Comparison of ENCODE assay signal across 1 cellular context in the genomic region with DNA sequence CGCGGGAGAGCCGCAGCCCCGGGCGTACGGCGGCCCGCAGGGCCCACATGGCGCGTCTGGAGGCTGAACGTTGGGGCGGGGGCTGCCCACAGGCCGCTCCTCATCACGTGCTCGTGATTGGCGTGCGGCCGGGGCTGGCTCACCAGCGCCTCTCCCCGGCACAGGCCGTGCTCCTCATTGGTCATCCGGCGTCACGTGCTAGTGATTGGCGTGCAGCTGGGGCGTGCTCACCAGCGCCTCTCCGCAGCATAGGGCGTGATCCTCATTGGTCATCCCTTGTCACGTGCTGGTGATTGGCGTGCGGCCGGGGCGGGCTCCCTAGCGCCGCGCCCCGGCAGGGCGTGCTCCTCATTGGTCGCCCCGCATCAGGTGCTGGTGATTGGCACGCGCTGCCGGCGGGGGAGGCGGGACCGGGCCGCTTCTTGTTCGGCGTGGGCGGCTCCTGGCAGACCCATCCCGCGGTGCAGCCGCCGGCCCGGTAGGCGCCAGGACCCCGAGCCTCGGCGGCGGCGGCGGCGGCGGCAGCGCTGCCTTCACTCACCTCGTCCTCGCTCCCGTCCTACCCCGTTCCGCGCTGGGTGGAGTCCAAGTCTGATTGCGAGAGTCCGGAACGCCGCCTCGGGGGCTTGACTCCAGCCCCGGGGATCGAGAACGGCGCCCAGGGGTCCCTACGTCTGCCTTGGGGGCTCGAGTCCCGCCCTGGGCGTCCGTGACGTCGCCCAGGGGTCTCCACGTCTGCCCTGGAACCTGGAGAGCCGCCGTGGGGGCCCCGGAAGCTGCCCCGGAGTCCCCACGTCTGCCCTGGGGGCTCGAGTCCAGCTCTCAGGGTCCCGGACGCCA.
TF ChIP-seq lines count a peak whose summit lies in the region.

A gene with protein sequence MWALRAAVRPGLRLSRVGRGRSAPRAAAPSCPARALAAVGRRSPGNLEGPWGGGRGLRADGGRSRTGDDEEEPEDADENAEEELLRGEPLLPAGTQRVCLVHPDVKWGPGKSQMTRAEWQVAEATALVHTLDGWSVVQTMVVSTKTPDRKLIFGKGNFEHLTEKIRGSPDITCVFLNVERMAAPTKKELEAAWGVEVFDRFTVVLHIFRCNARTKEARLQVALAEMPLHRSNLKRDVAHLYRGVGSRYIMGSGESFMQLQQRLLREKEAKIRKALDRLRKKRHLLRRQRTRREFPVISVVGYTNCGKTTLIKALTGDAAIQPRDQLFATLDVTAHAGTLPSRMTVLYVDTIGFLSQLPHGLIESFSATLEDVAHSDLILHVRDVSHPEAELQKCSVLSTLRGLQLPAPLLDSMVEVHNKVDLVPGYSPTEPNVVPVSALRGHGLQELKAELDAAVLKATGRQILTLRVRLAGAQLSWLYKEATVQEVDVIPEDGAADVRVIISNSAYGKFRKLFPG (minus strand): TSS at position 58 of the 840 bp plus-strand sequence. CDS start 9 bp downstream, at position 49.

TF ChIP-seq in H1, 55 proteins besides CTCF, POLR2A, EP300 and RAD21 (continued from another document):
- TF ChIP-seq CREB1 (IDR thresholded peaks at IDR 0.05) (peak; percentile 59; the same call in 1 of the 2 replicates), SP4 (IDR thresholded peaks at IDR 0.05; ENCODE audit: low read length) (peak; percentile 98), POLR2AphosphoS5 (IDR thresholded peaks at IDR 0.05; ENCODE audit: low read depth, low read length) (peak; percentile 80; the same call in 1 of the 2 replicates), NRF1 (IDR thresholded peaks at IDR 0.05; ENCODE audit: low read depth, low read length) (0 out of 2 replicates have a peak, but pooled peaks have one; percentile 19), CHD2 (IDR thresholded peaks at IDR 0.05; ENCODE audit: low read length) (peak; percentile 92), SUZ12 (IDR thresholded peaks at IDR 0.05; ENCODE audit: low read length) (no peak), CBX5 (IDR thresholded peaks at IDR 0.05; ENCODE audit: low read depth, low read length) (no peak), PHF8 (conservative IDR thresholded peaks at IDR 0.05; ENCODE audit: low read depth, low read length) (peak; percentile 52), ASH2L (IDR thresholded peaks at IDR 0.05; ENCODE audit: low read length) (peak; percentile 19), EZH2 (IDR thresholded peaks at IDR 0.05; ENCODE audit: low read depth, low read length, severe bottlenecking) (no peak), KDM1A (IDR thresholded peaks at IDR 0.05; ENCODE audit: borderline replicate concordance, low read length) (no peak), EGR1 (IDR thresholded peaks at IDR 0.05; ENCODE audit: borderline replicate concordance, low read depth, low read length) (peak; percentile 96), SP2 (IDR thresholded peaks at IDR 0.05; ENCODE audit: low read length) (peak; percentile 56; the same call in 1 of the 2 replicates), KDM4A (IDR thresholded peaks at IDR 0.05; ENCODE audit: low read depth, low read length, severe bottlenecking) (peak; percentile 38), TCF12 (IDR thresholded peaks at IDR 0.05; ENCODE audit: low read depth, low read length) (0 out of 2 replicates have a peak, but pooled peaks have one; percentile 20), NANOG (IDR thresholded peaks at IDR 0.05; ENCODE audit: insufficient read depth, low read depth, low read length, poor library complexity, severe bottlenecking) (no peak), SIN3A (conservative IDR thresholded peaks at IDR 0.05 in 1 of 2, IDR thresholded peaks at IDR 0.05 in 1 of 2; ENCODE audit: low read depth in 1 of 2, low read length in 2 of 2) (peak in 1 of 2 experiments; percentile 68; a peak in 1 of 4 replicates), TBP (IDR thresholded peaks at IDR 0.05; ENCODE audit: low read depth, low read length) (0 out of 2 replicates have a peak, but pooled peaks have one; percentile 37), TAF1 (IDR thresholded peaks at IDR 0.05; ENCODE audit: low read depth, low read length) (peak; percentile 69), SP1 (IDR thresholded peaks at IDR 0.05; ENCODE audit: low read depth, low read length) (peak; percentile 94)
- TF ChIP-seq, protein P1, sequence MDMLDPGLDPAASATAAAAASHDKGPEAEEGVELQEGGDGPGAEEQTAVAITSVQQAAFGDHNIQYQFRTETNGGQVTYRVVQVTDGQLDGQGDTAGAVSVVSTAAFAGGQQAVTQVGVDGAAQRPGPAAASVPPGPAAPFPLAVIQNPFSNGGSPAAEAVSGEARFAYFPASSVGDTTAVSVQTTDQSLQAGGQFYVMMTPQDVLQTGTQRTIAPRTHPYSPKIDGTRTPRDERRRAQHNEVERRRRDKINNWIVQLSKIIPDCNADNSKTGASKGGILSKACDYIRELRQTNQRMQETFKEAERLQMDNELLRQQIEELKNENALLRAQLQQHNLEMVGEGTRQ (IDR thresholded peaks at IDR 0.05; ENCODE audit: low read length), result peak; percentile 100
- TF ChIP-seq, protein P2, sequence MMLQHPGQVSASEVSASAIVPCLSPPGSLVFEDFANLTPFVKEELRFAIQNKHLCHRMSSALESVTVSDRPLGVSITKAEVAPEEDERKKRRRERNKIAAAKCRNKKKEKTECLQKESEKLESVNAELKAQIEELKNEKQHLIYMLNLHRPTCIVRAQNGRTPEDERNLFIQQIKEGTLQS (IDR thresholded peaks at IDR 0.05; ENCODE audit: insufficient read depth, low read depth, low read length), result peak; percentile 99
TF ChIP-seq in H1: peak in this region for 18.
